ENCODE assay signal across 1 cellular context in the genomic region with DNA sequence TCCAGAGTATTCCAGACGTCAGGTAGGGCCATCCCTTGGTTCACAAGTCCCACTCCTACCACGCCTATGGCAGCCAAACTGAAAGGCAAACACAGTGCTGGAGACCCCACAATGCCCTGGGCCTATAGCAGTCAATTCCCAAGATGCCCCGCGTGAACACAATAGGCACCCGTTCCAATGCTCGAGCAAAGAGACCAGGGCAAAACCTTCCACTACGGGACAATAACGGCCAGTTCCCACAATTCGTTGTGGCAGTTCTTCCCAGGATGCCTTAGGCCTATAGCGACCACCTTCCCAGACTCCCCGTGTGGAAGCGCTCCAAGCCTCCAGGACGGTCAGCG.
A peak's percentile ranks its signal among the peaks of the same experiment; 100 is the strongest.
TF ChIP-seq lines count a peak whose summit lies in the region.

No MANE protein-coding gene starts in this region.

TF ChIP-seq in HepG2, 621 proteins besides CTCF, POLR2A, EP300 and RAD21 (continued from another document and continues in another):
- TF ChIP-seq, protein P1, sequence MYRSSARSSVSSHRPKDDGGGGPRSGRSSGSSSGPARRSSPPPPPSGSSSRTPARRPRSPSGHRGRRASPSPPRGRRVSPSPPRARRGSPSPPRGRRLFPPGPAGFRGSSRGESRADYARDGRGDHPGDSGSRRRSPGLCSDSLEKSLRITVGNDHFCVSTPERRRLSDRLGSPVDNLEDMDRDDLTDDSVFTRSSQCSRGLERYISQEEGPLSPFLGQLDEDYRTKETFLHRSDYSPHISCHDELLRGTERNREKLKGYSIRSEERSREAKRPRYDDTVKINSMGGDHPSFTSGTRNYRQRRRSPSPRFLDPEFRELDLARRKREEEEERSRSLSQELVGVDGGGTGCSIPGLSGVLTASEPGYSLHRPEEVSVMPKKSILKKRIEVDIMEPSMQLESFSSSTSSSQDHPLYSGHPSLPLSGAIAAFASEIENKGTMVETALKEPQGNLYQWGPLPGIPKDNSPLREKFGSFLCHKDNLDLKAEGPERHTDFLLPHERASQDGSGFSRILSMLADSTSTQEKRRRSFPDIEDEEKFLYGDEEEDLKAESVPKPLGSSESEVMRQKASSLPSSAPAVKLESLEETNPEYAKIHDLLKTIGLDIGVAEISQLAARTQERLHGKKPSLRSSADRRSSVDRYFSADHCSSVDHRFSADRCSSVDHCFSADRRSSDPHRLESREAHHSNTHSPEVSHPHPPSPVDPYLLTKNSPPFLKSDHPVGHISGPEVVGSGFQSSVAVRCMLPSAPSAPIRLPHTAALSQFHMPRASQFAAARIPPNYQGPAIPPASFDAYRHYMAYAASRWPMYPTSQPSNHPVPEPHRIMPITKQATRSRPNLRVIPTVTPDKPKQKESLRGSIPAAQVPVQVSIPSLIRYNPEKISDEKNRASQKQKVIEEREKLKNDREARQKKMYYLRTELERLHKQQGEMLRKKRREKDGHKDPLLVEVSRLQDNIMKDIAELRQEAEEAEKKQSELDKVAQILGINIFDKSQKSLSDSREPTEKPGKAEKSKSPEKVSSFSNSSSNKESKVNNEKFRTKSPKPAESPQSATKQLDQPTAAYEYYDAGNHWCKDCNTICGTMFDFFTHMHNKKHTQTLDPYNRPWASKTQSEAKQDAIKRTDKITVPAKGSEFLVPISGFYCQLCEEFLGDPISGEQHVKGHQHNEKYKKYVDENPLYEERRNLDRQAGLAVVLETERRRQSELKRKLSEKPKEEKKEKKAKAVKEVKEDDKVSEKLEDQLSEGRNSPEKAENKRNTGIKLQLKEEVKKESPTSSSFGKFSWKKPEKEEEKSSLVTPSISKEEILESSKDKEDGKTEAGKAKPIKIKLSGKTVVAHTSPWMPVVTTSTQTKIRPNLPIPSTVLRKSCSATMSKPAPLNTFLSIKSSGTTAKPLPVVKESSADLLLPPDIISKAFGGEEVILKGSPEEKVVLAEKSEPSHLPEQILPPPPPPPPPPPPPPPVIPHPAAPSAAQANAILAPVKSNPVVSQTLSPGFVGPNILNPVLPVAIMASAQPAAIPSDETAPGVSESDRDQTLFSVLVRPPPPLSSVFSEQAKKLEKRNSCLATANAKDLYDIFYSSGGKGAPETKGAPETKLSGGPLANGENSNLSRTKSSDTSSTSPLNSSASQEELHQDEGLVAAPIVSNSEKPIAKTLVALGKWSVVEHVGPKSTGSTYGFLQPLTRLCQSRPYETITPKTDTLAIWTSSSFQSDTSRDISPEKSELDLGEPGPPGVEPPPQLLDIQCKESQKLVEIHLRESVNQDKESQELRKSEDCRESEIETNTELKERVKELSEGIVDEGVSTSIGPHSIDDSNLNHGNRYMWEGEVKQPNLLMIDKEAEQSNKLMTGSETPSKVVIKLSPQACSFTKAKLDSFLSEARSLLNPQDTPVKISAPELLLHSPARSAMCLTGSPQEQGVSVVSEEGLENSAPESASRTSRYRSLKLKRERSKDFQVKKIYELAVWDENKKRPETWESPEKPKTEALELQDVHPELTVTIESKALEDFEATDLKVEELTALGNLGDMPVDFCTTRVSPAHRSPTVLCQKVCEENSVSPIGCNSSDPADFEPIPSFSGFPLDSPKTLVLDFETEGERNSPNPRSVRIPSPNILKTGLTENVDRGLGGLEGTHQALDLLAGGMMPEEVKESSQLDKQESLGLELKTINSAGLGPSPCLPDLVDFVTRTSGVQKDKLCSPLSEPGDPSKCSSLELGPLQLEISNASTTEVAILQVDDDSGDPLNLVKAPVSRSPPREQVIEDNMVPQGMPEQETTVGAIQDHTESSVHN (CRISPR knock-in tag; IDR thresholded peaks at IDR 0.05) = peak; percentile 46; the same call in 1 of the 2 replicates
- TF ChIP-seq ZNF747 (CRISPR knock-in tag; IDR thresholded peaks at IDR 0.05; ENCODE audit: borderline replicate concordance) = 0 out of 2 replicates have a peak, but pooled peaks have one; percentile 16
- peak; percentile 32; the same call in 1 of the 2 replicates for TF ChIP-seq TSC22D2 (CRISPR knock-in tag; IDR thresholded peaks at IDR 0.05; ENCODE audit: borderline replicate concordance)
- no peak for TF ChIP-seq RELA (CRISPR knock-in tag; IDR thresholded peaks at IDR 0.05)
- TF ChIP-seq SP1 (IDR thresholded peaks at IDR 0.05) = no peak
- no peak; the same call in 1 of the 2 replicates for TF ChIP-seq SP1 (CRISPR knock-in tag; IDR thresholded peaks at IDR 0.05)
- TF ChIP-seq ERF (CRISPR knock-in tag; IDR thresholded peaks at IDR 0.05) = peak; percentile 49; the same call in 1 of the 2 replicates
- 0 out of 2 replicates have a peak, but pooled peaks have one; percentile 10 for TF ChIP-seq ZNF510 (CRISPR knock-in tag; IDR thresholded peaks at IDR 0.05; ENCODE audit: low read depth)
- TF ChIP-seq ZNF773 (CRISPR knock-in tag; IDR thresholded peaks at IDR 0.05; ENCODE audit: borderline replicate concordance) = no peak
- TF ChIP-seq ZNF772 (CRISPR knock-in tag; IDR thresholded peaks at IDR 0.05) = peak; percentile 59; the same call in 1 of the 2 replicates
- TF ChIP-seq, protein P2, sequence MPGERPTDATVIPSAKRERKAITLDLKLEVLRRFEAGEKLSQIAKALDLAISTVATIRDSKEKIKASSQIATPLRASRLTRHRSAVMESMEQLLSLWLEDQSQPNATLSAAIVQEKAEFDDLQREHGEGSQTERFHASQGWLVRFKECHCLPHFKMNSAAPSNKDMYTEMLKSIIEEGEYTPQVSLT (CRISPR knock-in tag; IDR thresholded peaks at IDR 0.05; ENCODE audit: borderline replicate concordance, low read depth) = no peak
- 0 out of 2 replicates have a peak, but pooled peaks have one; percentile 10 for TF ChIP-seq KDM2A (CRISPR knock-in tag; IDR thresholded peaks at IDR 0.05; ENCODE audit: borderline replicate concordance, low read depth)
- peak; percentile 86 for TF ChIP-seq ZNF788 (CRISPR knock-in tag; IDR thresholded peaks at IDR 0.05; ENCODE audit: borderline replicate concordance)
- TF ChIP-seq, protein P3, sequence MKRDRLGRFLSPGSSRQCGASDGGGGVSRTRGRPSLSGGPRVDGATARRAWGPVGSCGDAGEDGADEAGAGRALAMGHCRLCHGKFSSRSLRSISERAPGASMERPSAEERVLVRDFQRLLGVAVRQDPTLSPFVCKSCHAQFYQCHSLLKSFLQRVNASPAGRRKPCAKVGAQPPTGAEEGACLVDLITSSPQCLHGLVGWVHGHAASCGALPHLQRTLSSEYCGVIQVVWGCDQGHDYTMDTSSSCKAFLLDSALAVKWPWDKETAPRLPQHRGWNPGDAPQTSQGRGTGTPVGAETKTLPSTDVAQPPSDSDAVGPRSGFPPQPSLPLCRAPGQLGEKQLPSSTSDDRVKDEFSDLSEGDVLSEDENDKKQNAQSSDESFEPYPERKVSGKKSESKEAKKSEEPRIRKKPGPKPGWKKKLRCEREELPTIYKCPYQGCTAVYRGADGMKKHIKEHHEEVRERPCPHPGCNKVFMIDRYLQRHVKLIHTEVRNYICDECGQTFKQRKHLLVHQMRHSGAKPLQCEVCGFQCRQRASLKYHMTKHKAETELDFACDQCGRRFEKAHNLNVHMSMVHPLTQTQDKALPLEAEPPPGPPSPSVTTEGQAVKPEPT (CRISPR knock-in tag; IDR thresholded peaks at IDR 0.05; ENCODE audit: low read depth) = peak; percentile 85; the same call in 1 of the 2 replicates
- no peak for TF ChIP-seq NCOR1 (IDR thresholded peaks at IDR 0.05; ENCODE audit: borderline replicate concordance, low read length)
- 0 out of 2 replicates have a peak, but pooled peaks have one; percentile 13 for TF ChIP-seq HNRNPL (IDR thresholded peaks at IDR 0.05; ENCODE audit: low read depth, low read length)
- no peak for TF ChIP-seq CREB1 (IDR thresholded peaks at IDR 0.05)
- TF ChIP-seq CREB1 (CRISPR knock-in tag; IDR thresholded peaks at IDR 0.05) = peak; percentile 65
- peak; percentile 7 for TF ChIP-seq TEAD3 (CRISPR knock-in tag; optimal IDR thresholded peaks at IDR 0.05; ENCODE audit: borderline replicate concordance)
- TF ChIP-seq NFYC (CRISPR knock-in tag; IDR thresholded peaks at IDR 0.05) = no peak
- 0 out of 2 replicates have a peak, but pooled peaks have one; percentile 1 for TF ChIP-seq ZNF33B (CRISPR knock-in tag; IDR thresholded peaks at IDR 0.05)
- TF ChIP-seq, protein P4, sequence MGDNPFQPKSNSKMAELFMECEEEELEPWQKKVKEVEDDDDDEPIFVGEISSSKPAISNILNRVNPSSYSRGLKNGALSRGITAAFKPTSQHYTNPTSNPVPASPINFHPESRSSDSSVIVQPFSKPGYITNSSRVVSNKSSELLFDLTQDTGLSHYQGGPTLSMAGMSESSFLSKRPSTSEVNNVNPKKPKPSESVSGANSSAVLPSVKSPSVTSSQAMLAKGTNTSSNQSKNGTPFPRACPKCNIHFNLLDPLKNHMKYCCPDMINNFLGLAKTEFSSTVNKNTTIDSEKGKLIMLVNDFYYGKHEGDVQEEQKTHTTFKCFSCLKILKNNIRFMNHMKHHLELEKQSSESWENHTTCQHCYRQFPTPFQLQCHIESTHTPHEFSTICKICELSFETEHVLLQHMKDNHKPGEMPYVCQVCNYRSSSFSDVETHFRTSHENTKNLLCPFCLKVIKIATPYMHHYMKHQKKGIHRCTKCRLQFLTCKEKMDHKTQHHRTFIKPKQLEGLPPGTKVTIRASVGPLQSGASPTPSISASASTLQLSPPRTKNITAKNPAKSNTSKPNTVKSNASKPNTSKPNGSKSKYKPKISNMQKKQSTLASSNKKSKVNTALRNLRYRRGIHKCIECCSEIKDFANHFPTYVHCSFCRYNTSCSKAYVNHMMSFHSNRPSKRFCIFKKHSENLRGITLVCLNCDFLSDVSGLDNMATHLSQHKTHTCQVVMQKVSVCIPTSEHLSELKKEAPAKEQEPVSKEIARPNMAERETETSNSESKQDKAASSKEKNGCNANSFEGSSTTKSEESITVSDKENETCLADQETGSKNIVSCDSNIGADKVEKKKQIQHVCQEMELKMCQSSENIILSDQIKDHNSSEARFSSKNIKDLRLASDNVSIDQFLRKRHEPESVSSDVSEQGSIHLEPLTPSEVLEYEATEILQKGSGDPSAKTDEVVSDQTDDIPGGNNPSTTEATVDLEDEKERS (CRISPR knock-in tag; IDR thresholded peaks at IDR 0.05) = no peak
- TF ChIP-seq ZSCAN29 (CRISPR knock-in tag; conservative IDR thresholded peaks at IDR 0.05) = 0 out of 2 replicates have a peak, but pooled peaks have one; percentile 69
- peak; percentile 43; the same call in 1 of the 2 replicates for TF ChIP-seq CHD4 (IDR thresholded peaks at IDR 0.05; ENCODE audit: borderline replicate concordance, low read length)
- TF ChIP-seq ZMAT3 (CRISPR knock-in tag; conservative IDR thresholded peaks at IDR 0.05) = 0 out of 2 replicates have a peak, but pooled peaks have one; percentile 15
- TF ChIP-seq SMC3 (IDR thresholded peaks at IDR 0.05; ENCODE audit: low read length) = no peak
- no peak for TF ChIP-seq ZNF530 (CRISPR knock-in tag; IDR thresholded peaks at IDR 0.05; ENCODE audit: low read depth)
- TF ChIP-seq ZNF256 (CRISPR knock-in tag; conservative IDR thresholded peaks at IDR 0.05) = 0 out of 2 replicates have a peak, but pooled peaks have one; percentile 23
- peak; percentile 20; the same call in 1 of the 2 replicates for TF ChIP-seq GATAD2A (CRISPR knock-in tag; IDR thresholded peaks at IDR 0.05)
- TF ChIP-seq ZNF468 (CRISPR knock-in tag; IDR thresholded peaks at IDR 0.05) = 0 out of 2 replicates have a peak, but pooled peaks have one; percentile 3
- no peak for TF ChIP-seq AGO2 (optimal IDR thresholded peaks at IDR 0.05; ENCODE audit: low read depth, low read length)
- peak; percentile 68 for TF ChIP-seq KAT8 (CRISPR knock-in tag; IDR thresholded peaks at IDR 0.05)
- TF ChIP-seq ZNF441 (CRISPR knock-in tag; IDR thresholded peaks at IDR 0.05; ENCODE audit: borderline replicate concordance) = peak; percentile 75; the same call in 1 of the 2 replicates
- 0 out of 2 replicates have a peak, but pooled peaks have one; percentile 28 for TF ChIP-seq XBP1 (CRISPR knock-in tag; IDR thresholded peaks at IDR 0.05)
- TF ChIP-seq SMYD3 (CRISPR knock-in tag; IDR thresholded peaks at IDR 0.05) = no peak; the same call in 1 of the 2 replicates
- TF ChIP-seq ELF1 (CRISPR knock-in tag; IDR thresholded peaks at IDR 0.05) = peak; percentile 14; the same call in 1 of the 2 replicates
- peak; percentile 62; the same call in 1 of the 2 replicates for TF ChIP-seq ZNF335 (CRISPR knock-in tag; IDR thresholded peaks at IDR 0.05)
- TF ChIP-seq CENPX (CRISPR knock-in tag; IDR thresholded peaks at IDR 0.05) = no peak
- no peak for TF ChIP-seq NFE2L1 (CRISPR knock-in tag; IDR thresholded peaks at IDR 0.05; ENCODE audit: borderline replicate concordance)
- no peak for TF ChIP-seq GATA4 (IDR thresholded peaks at IDR 0.05; ENCODE audit: borderline replicate concordance, low read depth)
- TF ChIP-seq FOXA1 (IDR thresholded peaks at IDR 0.05) = no peak
- peak; percentile 52 for TF ChIP-seq FOXA1 (CRISPR knock-in tag; IDR thresholded peaks at IDR 0.05)
- TF ChIP-seq SP2 (CRISPR knock-in tag; IDR thresholded peaks at IDR 0.05) = 0 out of 2 replicates have a peak, but pooled peaks have one; percentile 17
- peak; percentile 85; the same call in 1 of the 2 replicates for TF ChIP-seq GATAD1 (CRISPR knock-in tag; IDR thresholded peaks at IDR 0.05)
- TF ChIP-seq ISL2 (CRISPR knock-in tag; IDR thresholded peaks at IDR 0.05) = peak; percentile 14; the same call in 1 of the 2 replicates
- TF ChIP-seq, protein P5, sequence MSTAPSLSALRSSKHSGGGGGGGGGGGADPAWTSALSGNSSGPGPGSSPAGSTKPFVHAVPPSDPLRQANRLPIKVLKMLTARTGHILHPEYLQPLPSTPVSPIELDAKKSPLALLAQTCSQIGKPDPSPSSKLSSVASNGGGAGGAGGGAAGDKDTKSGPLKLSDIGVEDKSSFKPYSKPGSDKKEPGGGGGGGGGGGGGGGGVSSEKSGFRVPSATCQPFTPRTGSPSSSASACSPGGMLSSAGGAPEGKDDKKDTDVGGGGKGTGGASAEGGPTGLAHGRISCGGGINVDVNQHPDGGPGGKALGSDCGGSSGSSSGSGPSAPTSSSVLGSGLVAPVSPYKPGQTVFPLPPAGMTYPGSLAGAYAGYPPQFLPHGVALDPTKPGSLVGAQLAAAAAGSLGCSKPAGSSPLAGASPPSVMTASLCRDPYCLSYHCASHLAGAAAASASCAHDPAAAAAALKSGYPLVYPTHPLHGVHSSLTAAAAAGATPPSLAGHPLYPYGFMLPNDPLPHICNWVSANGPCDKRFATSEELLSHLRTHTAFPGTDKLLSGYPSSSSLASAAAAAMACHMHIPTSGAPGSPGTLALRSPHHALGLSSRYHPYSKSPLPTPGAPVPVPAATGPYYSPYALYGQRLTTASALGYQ (CRISPR knock-in tag; IDR thresholded peaks at IDR 0.05) = no peak
- TF ChIP-seq POLR2AphosphoS5 (IDR thresholded peaks at IDR 0.05; ENCODE audit: low read depth, low read length) = peak; percentile 76
- TF ChIP-seq, protein P6, sequence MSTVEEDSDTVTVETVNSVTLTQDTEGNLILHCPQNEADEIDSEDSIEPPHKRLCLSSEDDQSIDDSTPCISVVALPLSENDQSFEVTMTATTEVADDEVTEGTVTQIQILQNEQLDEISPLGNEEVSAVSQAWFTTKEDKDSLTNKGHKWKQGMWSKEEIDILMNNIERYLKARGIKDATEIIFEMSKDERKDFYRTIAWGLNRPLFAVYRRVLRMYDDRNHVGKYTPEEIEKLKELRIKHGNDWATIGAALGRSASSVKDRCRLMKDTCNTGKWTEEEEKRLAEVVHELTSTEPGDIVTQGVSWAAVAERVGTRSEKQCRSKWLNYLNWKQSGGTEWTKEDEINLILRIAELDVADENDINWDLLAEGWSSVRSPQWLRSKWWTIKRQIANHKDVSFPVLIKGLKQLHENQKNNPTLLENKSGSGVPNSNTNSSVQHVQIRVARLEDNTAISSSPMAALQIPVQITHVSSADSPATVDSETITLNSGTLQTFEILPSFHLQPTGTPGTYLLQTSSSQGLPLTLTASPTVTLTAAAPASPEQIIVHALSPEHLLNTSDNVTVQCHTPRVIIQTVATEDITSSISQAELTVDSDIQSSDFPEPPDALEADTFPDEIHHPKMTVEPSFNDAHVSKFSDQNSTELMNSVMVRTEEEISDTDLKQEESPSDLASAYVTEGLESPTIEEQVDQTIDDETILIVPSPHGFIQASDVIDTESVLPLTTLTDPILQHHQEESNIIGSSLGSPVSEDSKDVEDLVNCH (CRISPR knock-in tag; IDR thresholded peaks at IDR 0.05) = peak; percentile 76; the same call in 1 of the 2 replicates
